In genomic region chr6:134735461-134735860, GRCh38 we compare ENCODE assay signal across 15 cellular contexts.
DNase-seq lines count a peak whose midpoint lies in the region; ATAC-seq and TF ChIP-seq lines count a peak whose summit lies in the region.
"Had no signal": no experiment of that assay in that cellular context is flagged by ENCODE, and none has a peak within 500 bp of the region (broad histone marks: within the 10 kb centered on the region; RNA-seq: fewer than 3 reads in every experiment).

No MANE protein-coding gene starts in this region.

- TF ChIP-seq CTCF in choroid plexus epithelial cell (conservative IDR thresholded peaks at IDR 0.05; ENCODE audit: low read depth, low read length) = no peak
- no peak for TF ChIP-seq CTCF in foreskin keratinocyte (conservative IDR thresholded peaks at IDR 0.05)
- TF ChIP-seq CTCF in omental fat pad (IDR thresholded peaks at IDR 0.05) = no peak
- TF ChIP-seq CTCF in lower lobe of right lung (IDR thresholded peaks at IDR 0.05) = no peak

- ATAC-seq in foreskin keratinocyte = peak; percentile 30
- ATAC-seq in omental fat pad (ENCODE audit: low FRiP score) = peak; percentile 34
- no peak for ATAC-seq in natural killer cell treated with Interleukin-12 subunit alpha and Interleukin-12 subunit beta and Interleukin-15 and Interleukin-18, amount 100 ng/mL, for 72 hours
- ATAC-seq in lower lobe of right lung = no peak
- no peak for ATAC-seq in HG03439 (IDR thresholded peaks at IDR 0.05; ENCODE audit: unreplicated experiment)
- ATAC-seq: HCT116, K562 had no signal

- H3K9me3 ChIP-seq in lower lobe of right lung = no peaks in the 10 kb centered on the region

- no peaks in the 10 kb centered on the region for H3K27me3 ChIP-seq in foreskin keratinocyte
- no peaks in the 10 kb centered on the region for H3K27me3 ChIP-seq in lower lobe of right lung (ENCODE audit: low read depth)

- H3K9me3 Mint-ChIP-seq in natural killer cell treated with Interleukin-12 subunit alpha and Interleukin-12 subunit beta and Interleukin-15 and Interleukin-18, amount 100 ng/mL, for 72 hours = no peaks in the 10 kb centered on the region
- H3K9me3 Mint-ChIP-seq: CD8-positive, alpha-beta memory T cell had no signal

- intact Hi-C loops in lower lobe of right lung (cut with DNase I) = no loop called here

- DNase-seq in CD1c-positive myeloid dendritic cell (ENCODE audit: extremely low spot score) (peak; percentile 23), choroid plexus epithelial cell (ENCODE audit: low read depth) (peak; percentile 35), foreskin keratinocyte (peak in 1 of 2 donors; percentile 41), omental fat pad (ENCODE audit: low spot score) (no peak), DMS53 treated with DMSO at 0.1 percent for 48 hours (lab: John Stamatoyannopoulos, UW; ENCODE audit: unreplicated experiment) (no peak), lower lobe of right lung (no peak)
- DNase-seq in natural killer cell treated with Interleukin-12 subunit alpha and Interleukin-12 subunit beta and Interleukin-15 and Interleukin-18, amount 100 ng/mL, for 72 hours (ENCODE audit: low spot score) = no peak
- DNase-seq: CD8-positive, alpha-beta memory T cell; DMS 273 treated with DMSO at 0.1 percent for 48 hours; DMS79 had no signal

- H3K4me1 ChIP-seq in foreskin keratinocyte = peaks cover 20% of the 10 kb centered on the region
- peaks cover 22% of the 10 kb centered on the region for H3K4me1 ChIP-seq in lower lobe of right lung

- no peak overlapping the region for H3K4me3 ChIP-seq in choroid plexus epithelial cell (ENCODE audit: low read depth, low read length)
- no peak overlapping the region for H3K4me3 ChIP-seq in lower lobe of right lung
- H3K4me3 ChIP-seq: K562 had no signal

- H3K27ac ChIP-seq in foreskin keratinocyte (no peak overlapping the region), lower lobe of right lung (no peak overlapping the region)
- H3K27ac ChIP-seq: HL-60 had no signal

- peaks cover 12 to 20% of the 10 kb centered on the region in 2 donors for H3K27me3 Mint-ChIP-seq in natural killer cell treated with Interleukin-12 subunit alpha and Interleukin-12 subunit beta and Interleukin-15 and Interleukin-18, amount 100 ng/mL, for 72 hours

- no peak overlapping the region for H3K4me3 Mint-ChIP-seq in natural killer cell treated with Interleukin-12 subunit alpha and Interleukin-12 subunit beta and Interleukin-15 and Interleukin-18, amount 100 ng/mL, for 72 hours
- H3K4me3 Mint-ChIP-seq: CD14-positive monocyte; CD8-positive, alpha-beta memory T cell had no signal

- no peaks in the 10 kb centered on the region for H3K4me1 Mint-ChIP-seq in natural killer cell treated with Interleukin-12 subunit alpha and Interleukin-12 subunit beta and Interleukin-15 and Interleukin-18, amount 100 ng/mL, for 72 hours (ENCODE audit: low read depth in 2 of 2)
- H3K4me1 Mint-ChIP-seq: CD8-positive, alpha-beta memory T cell had no signal

- H3K27ac Mint-ChIP-seq in natural killer cell treated with Interleukin-12 subunit alpha and Interleukin-12 subunit beta and Interleukin-15 and Interleukin-18, amount 100 ng/mL, for 72 hours = no peak overlapping the region
- H3K27ac Mint-ChIP-seq: CD8-positive, alpha-beta memory T cell had no signal

- H3K36me3 ChIP-seq in lower lobe of right lung = no peaks in the 10 kb centered on the region

- no peaks in the 10 kb centered on the region for H3K36me3 Mint-ChIP-seq in natural killer cell treated with Interleukin-12 subunit alpha and Interleukin-12 subunit beta and Interleukin-15 and Interleukin-18, amount 100 ng/mL, for 72 hours
- H3K36me3 Mint-ChIP-seq: CD14-positive monocyte; CD8-positive, alpha-beta memory T cell had no signal

Comparison
In these comparisons a context has a peak if more than half of its experiments do, and no peak if none do; other contexts are left out.
1. DNase-seq: peak in CD1c-positive myeloid dendritic cell (single experiment) and choroid plexus epithelial cell (single experiment); none in omental fat pad (single experiment), DMS53 treated with DMSO at 0.1 percent for 48 hours (single experiment), natural killer cell treated with Interleukin-12 subunit alpha and Interleukin-12 subunit beta and Interleukin-15 and Interleukin-18, amount 100 ng/mL, for 72 hours (single experiment) and lower lobe of right lung (single experiment).
2. ATAC-seq: peak in foreskin keratinocyte (single experiment) and omental fat pad (single experiment); none in natural killer cell treated with Interleukin-12 subunit alpha and Interleukin-12 subunit beta and Interleukin-15 and Interleukin-18, amount 100 ng/mL, for 72 hours (0 of 2), lower lobe of right lung (0 of 2) and HG03439 (single experiment).